1 cellular context compared by ENCODE assay signal in genomic region chr1:26031196-26031902, GRCh38.
TF ChIP-seq lines count a peak whose summit lies in the region.

No MANE protein-coding gene starts in this region.

TF ChIP-seq in WTC11, 78 proteins besides CTCF, POLR2A, EP300 and RAD21 (continued from another document):
- TF ChIP-seq, protein P1, sequence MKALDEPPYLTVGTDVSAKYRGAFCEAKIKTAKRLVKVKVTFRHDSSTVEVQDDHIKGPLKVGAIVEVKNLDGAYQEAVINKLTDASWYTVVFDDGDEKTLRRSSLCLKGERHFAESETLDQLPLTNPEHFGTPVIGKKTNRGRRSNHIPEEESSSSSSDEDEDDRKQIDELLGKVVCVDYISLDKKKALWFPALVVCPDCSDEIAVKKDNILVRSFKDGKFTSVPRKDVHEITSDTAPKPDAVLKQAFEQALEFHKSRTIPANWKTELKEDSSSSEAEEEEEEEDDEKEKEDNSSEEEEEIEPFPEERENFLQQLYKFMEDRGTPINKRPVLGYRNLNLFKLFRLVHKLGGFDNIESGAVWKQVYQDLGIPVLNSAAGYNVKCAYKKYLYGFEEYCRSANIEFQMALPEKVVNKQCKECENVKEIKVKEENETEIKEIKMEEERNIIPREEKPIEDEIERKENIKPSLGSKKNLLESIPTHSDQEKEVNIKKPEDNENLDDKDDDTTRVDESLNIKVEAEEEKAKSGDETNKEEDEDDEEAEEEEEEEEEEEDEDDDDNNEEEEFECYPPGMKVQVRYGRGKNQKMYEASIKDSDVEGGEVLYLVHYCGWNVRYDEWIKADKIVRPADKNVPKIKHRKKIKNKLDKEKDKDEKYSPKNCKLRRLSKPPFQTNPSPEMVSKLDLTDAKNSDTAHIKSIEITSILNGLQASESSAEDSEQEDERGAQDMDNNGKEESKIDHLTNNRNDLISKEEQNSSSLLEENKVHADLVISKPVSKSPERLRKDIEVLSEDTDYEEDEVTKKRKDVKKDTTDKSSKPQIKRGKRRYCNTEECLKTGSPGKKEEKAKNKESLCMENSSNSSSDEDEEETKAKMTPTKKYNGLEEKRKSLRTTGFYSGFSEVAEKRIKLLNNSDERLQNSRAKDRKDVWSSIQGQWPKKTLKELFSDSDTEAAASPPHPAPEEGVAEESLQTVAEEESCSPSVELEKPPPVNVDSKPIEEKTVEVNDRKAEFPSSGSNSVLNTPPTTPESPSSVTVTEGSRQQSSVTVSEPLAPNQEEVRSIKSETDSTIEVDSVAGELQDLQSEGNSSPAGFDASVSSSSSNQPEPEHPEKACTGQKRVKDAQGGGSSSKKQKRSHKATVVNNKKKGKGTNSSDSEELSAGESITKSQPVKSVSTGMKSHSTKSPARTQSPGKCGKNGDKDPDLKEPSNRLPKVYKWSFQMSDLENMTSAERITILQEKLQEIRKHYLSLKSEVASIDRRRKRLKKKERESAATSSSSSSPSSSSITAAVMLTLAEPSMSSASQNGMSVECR (CRISPR knock-in tag; IDR thresholded peaks at IDR 0.05; ENCODE audit: borderline replicate concordance) = no peak
- no peak for TF ChIP-seq MYBL2 (CRISPR knock-in tag; IDR thresholded peaks at IDR 0.05)
- no peak for TF ChIP-seq ZNF317 (CRISPR knock-in tag; IDR thresholded peaks at IDR 0.05; ENCODE audit: borderline replicate concordance, low read depth)
- no peak for TF ChIP-seq ZNF423 (CRISPR knock-in tag; IDR thresholded peaks at IDR 0.05)
- TF ChIP-seq, protein P2, sequence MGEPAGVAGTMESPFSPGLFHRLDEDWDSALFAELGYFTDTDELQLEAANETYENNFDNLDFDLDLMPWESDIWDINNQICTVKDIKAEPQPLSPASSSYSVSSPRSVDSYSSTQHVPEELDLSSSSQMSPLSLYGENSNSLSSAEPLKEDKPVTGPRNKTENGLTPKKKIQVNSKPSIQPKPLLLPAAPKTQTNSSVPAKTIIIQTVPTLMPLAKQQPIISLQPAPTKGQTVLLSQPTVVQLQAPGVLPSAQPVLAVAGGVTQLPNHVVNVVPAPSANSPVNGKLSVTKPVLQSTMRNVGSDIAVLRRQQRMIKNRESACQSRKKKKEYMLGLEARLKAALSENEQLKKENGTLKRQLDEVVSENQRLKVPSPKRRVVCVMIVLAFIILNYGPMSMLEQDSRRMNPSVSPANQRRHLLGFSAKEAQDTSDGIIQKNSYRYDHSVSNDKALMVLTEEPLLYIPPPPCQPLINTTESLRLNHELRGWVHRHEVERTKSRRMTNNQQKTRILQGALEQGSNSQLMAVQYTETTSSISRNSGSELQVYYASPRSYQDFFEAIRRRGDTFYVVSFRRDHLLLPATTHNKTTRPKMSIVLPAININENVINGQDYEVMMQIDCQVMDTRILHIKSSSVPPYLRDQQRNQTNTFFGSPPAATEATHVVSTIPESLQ (CRISPR knock-in tag; IDR thresholded peaks at IDR 0.05) = no peak
- no peak for TF ChIP-seq FOXP1 (CRISPR knock-in tag; IDR thresholded peaks at IDR 0.05; ENCODE audit: borderline replicate concordance)
- TF ChIP-seq E2F5 (CRISPR knock-in tag; IDR thresholded peaks at IDR 0.05) = no peak
